Comparison of ENCODE assay signal across 14 cellular contexts in genomic region chr16:2472885-2473284, GRCh38. TPM values are rescaled to one million over a fixed set of nuclear protein-coding genes. Genes with fewer than 3 reads are reported as not detected.
DNase-seq lines count a peak whose midpoint lies in the region; ATAC-seq and TF ChIP-seq lines count a peak whose summit lies in the region.
"Had no signal": no experiment of that assay in that cellular context is flagged by ENCODE, and none has a peak within 500 bp of the region (broad histone marks: within the 10 kb centered on the region; RNA-seq: fewer than 3 reads in every experiment).

No MANE protein-coding gene starts in this region.

- ATAC-seq in activated CD8-positive, alpha-beta T cell treated with anti-CD3 and anti-CD28 coated beads for 36 hours: no peak
- ATAC-seq in GM19023 (IDR thresholded peaks at IDR 0.05; ENCODE audit: unreplicated experiment) (no peak), GM18498 (IDR thresholded peaks at IDR 0.05; ENCODE audit: unreplicated experiment) (no peak)

- H3K36me3 Mint-ChIP-seq in CD14-positive monocyte: peaks cover 4 to 12% of the 10 kb centered on the region in 2 donors
- H3K36me3 Mint-ChIP-seq in activated CD8-positive, alpha-beta T cell treated with anti-CD3 and anti-CD28 coated beads for 36 hours (ENCODE audit: low read depth): no peaks in the 10 kb centered on the region
- H3K36me3 Mint-ChIP-seq in mesothelial cell of epicardium: no peaks in the 10 kb centered on the region

- no peak for DNase-seq in CD14-positive monocyte (ENCODE audit: low spot score)
- DNase-seq in H7: peak; percentile 68
- no peak for DNase-seq in activated CD8-positive, alpha-beta T cell treated with anti-CD3 and anti-CD28 coated beads for 36 hours
- DNase-seq in mesothelial cell of epicardium (ENCODE audit: low spot score in 2 of 2, unreplicated experiment in 2 of 2): no peak
- DNase-seq in AG08396 (ENCODE audit: low spot score): no peak
- DNase-seq in foreskin melanocyte: no peak
- DNase-seq: activated CD4-positive, alpha-beta T cell treated with anti-CD3 and anti-CD28 coated beads for 1 hour; KBM-7; mesendoderm; NCI-H2227 treated with DMSO at 0.1 percent for 48 hours had no signal

- POLR2A ChIA-PET in activated CD8-positive, alpha-beta T cell treated with anti-CD3 and anti-CD28 coated beads for 36 hours (lab: Charles Lee): interaction anchor here (1.5 to 2.2 kb wide), 2 partner anchors 12 to 318 kb away, joined by 3 to 17 read pairs; partner anchors contain the start of genes TEDC2 and TRAF7

- no peaks in the 10 kb centered on the region for H3K36me3 ChIP-seq in H7 (replicated peaks; ENCODE audit: control insufficient read depth, insufficient read depth, low read length)
- H3K36me3 ChIP-seq: right atrium auricular region had no signal

- no peak overlapping the region for H3K27ac Mint-ChIP-seq in CD14-positive monocyte
- H3K27ac Mint-ChIP-seq in activated CD8-positive, alpha-beta T cell treated with anti-CD3 and anti-CD28 coated beads for 36 hours: no peak overlapping the region
- H3K27ac Mint-ChIP-seq in mesothelial cell of epicardium: no peak overlapping the region

- peaks cover 0 to 12% (median 7%) of the 10 kb centered on the region in 7 donors for H3K9me3 Mint-ChIP-seq in CD14-positive monocyte
- H3K9me3 Mint-ChIP-seq in activated CD8-positive, alpha-beta T cell treated with anti-CD3 and anti-CD28 coated beads for 36 hours: no peaks in the 10 kb centered on the region
- no peaks in the 10 kb centered on the region for H3K9me3 Mint-ChIP-seq in mesothelial cell of epicardium

- H3K4me1 Mint-ChIP-seq in CD14-positive monocyte (peaks cover 44% of the 10 kb centered on the region), mesothelial cell of epicardium (peaks cover 38% of the 10 kb centered on the region)
- H3K4me1 Mint-ChIP-seq in activated CD8-positive, alpha-beta T cell treated with anti-CD3 and anti-CD28 coated beads for 36 hours (ENCODE audit: low read depth): peaks cover 31% of the 10 kb centered on the region

- H3K27me3 Mint-ChIP-seq in CD14-positive monocyte (ENCODE audit: low read depth in 3 of 3) (peaks cover 45 to 55% (median 48%) of the 10 kb centered on the region in 3 donors), mesothelial cell of epicardium (ENCODE audit: low read depth) (peaks cover 3% of the 10 kb centered on the region)
- H3K27me3 Mint-ChIP-seq in activated CD8-positive, alpha-beta T cell treated with anti-CD3 and anti-CD28 coated beads for 36 hours: peaks cover 28% of the 10 kb centered on the region

- H3K4me3 Mint-ChIP-seq in CD14-positive monocyte: peak overlapping the region; percentile 9 to 88
- H3K4me3 Mint-ChIP-seq in activated CD8-positive, alpha-beta T cell treated with anti-CD3 and anti-CD28 coated beads for 36 hours: peak overlapping the region; percentile 72
- H3K4me3 Mint-ChIP-seq in mesothelial cell of epicardium: peak overlapping the region; percentile 67

- no peak overlapping the region for H3K4me3 ChIP-seq in H7 (ENCODE audit: insufficient read depth, low read depth, low read length)

- H3K27me3 ChIP-seq in H7 (ENCODE audit: control insufficient read depth, insufficient read depth, low read length): peaks cover 56% of the 10 kb centered on the region

- intact Hi-C loops in CD14-positive monocyte (cut with micrococcal nuclease): loop anchor here (5.0 to 10.0 kb wide), 2 partner anchors 34 to 48 kb away; partner anchors contain the start of gene CCNF (in 1 of the 2)
- intact Hi-C loops in activated CD8-positive, alpha-beta T cell treated with anti-CD3 and anti-CD28 coated beads for 36 hours (cut with micrococcal nuclease): no loop called here

- TF ChIP-seq CTCF in CD14-positive monocyte (IDR thresholded peaks at IDR 0.05) (no peak), mesothelial cell of epicardium (IDR thresholded peaks at IDR 0.05; ENCODE audit: unreplicated experiment) (no peak)
- TF ChIP-seq CTCF in activated CD8-positive, alpha-beta T cell treated with anti-CD3 and anti-CD28 coated beads for 36 hours (IDR thresholded peaks at IDR 0.05): no peak

- CTCF ChIA-PET in activated CD8-positive, alpha-beta T cell treated with anti-CD3 and anti-CD28 coated beads for 36 hours (lab: Charles Lee): no interaction called here

RNA-seq across cellular contexts. Expression of gene NTN3, which starts 1.8 kb away (rescaled TPM):
- not detected for polyA plus RNA-seq in CD14-positive monocyte
- total RNA-seq in H7 (2014; rRNA removed; shearing (Covaris generic)): 0.73 TPM in 1 of 2 replicates, not detected in the other
- total RNA-seq in activated CD8-positive, alpha-beta T cell treated with anti-CD3 and anti-CD28 coated beads for 36 hours: not detected
- 17.4 to 17.9 TPM (median 17.5 TPM) in 3 replicates for total RNA-seq in mesothelial cell of epicardium
- total RNA-seq: RPMI7951 had no signal

RNA-seq across cellular contexts. Expression of gene TBC1D24, which starts 2.0 kb away (rescaled TPM):
- 1 to 10 TPM in 1 of 2 donors, under 1 TPM in 1; 0.76 to 2.1 TPM for polyA plus RNA-seq in CD14-positive monocyte
- total RNA-seq in H7 (2014; rRNA removed; shearing (Covaris generic)): 12.3 and 13.5 TPM in 2 replicates
- 10 to 100 TPM; 16.6 to 16.7 TPM for total RNA-seq in activated CD8-positive, alpha-beta T cell treated with anti-CD3 and anti-CD28 coated beads for 36 hours
- 24.2 to 25.0 TPM (median 24.7 TPM) in 3 replicates for total RNA-seq in mesothelial cell of epicardium

RNA-seq across cellular contexts. Expression of gene TEDC2, which starts 13.0 kb away (rescaled TPM):
- under 1 TPM in 1 of 2 donors, not detected in 1; 0.28 TPM for polyA plus RNA-seq in CD14-positive monocyte
- total RNA-seq in H7 (2014; rRNA removed; shearing (Covaris generic)): 87.2 and 90.7 TPM in 2 replicates
- total RNA-seq in activated CD8-positive, alpha-beta T cell treated with anti-CD3 and anti-CD28 coated beads for 36 hours: 10 to 100 TPM; 23.2 to 30.7 TPM
- total RNA-seq in mesothelial cell of epicardium: 14.5 to 16.0 TPM (median 14.7 TPM) in 3 replicates

RNA-seq across cellular contexts. Expression of gene ATP6V0C, which starts 40.9 kb away (rescaled TPM):
- polyA plus RNA-seq in CD14-positive monocyte: 100 to 1,000 TPM; 176 to 187 TPM
- 40.5 and 56.4 TPM in 2 replicates for total RNA-seq in H7 (2014; rRNA removed; shearing (Covaris generic))
- 10 to 100 TPM; 85.9 to 88.6 TPM for total RNA-seq in activated CD8-positive, alpha-beta T cell treated with anti-CD3 and anti-CD28 coated beads for 36 hours
- total RNA-seq in mesothelial cell of epicardium: 143 to 151 TPM (median 149 TPM) in 3 replicates

RNA-seq across cellular contexts. Expression of gene CCNF, which starts 43.6 kb away (rescaled TPM):
- under 1 TPM; 0.34 to 0.97 TPM for polyA plus RNA-seq in CD14-positive monocyte
- total RNA-seq in H7 (2014; rRNA removed; shearing (Covaris generic)): 81.5 and 82.6 TPM in 2 replicates
- 10 to 100 TPM; 43.5 TPM for total RNA-seq in activated CD8-positive, alpha-beta T cell treated with anti-CD3 and anti-CD28 coated beads for 36 hours
- 15.2 to 17.4 TPM (median 16.7 TPM) in 3 replicates for total RNA-seq in mesothelial cell of epicardium

Comparison
In these comparisons a context has a peak if more than half of its experiments do, and no peak if none do; other contexts are left out.
1. RNA of gene NTN3, which starts 1.8 kb away (total RNA-seq): 17.4 to 17.9 TPM in mesothelial cell of epicardium; 0.73 TPM in H7 and not detected in activated CD8-positive, alpha-beta T cell treated with anti-CD3 and anti-CD28 coated beads for 36 hours; every median in the first group is over 10 times any median in the second.
2. Peak in every context shown above with its lines, with median percentiles within 50 percentile points of each other: H3K4me3 Mint-ChIP-seq.